8 cellular contexts compared by ENCODE assay signal in genomic region chr11:69674267-69674885, GRCh38. TPM values are rescaled to one million over a fixed set of nuclear protein-coding genes. Genes with fewer than 3 reads are reported as not detected.
DNase-seq lines count a peak whose midpoint lies in the region; ATAC-seq and TF ChIP-seq lines count a peak whose summit lies in the region.

No MANE protein-coding gene starts in this region.

- no peaks in the 10 kb centered on the region for H4K20me1 ChIP-seq in OCI-LY1 (ENCODE audit: insufficient read depth, low read length)

- H3K79me2 ChIP-seq in OCI-LY1 (ENCODE audit: insufficient read depth, low read length) = peaks cover 6% of the 10 kb centered on the region; the same call in 1 of the 2 replicates

- DNase-seq in NCI-H2227 (lab: John Stamatoyannopoulos, UW; ENCODE audit: unreplicated experiment) (peak; percentile 56), NCI-H2227 treated with DMSO at 0.1 percent for 48 hours (lab: John Stamatoyannopoulos, UW) (no peak), brain microvascular endothelial cell (peak; percentile 90), left colon (no peak), stromal cell of bone marrow (ENCODE audit: low read depth) (peak; percentile 73), GF-D8 (lab: John Stamatoyannopoulos, UW) (no peak)

- in situ Hi-C loops in brain microvascular endothelial cell (cut with HindIII; ENCODE audit: low pct_ligation_motif_present, low sequenced_read_pairs) = loop anchor here (25.0 kb wide), 1 partner anchor 562 kb away; no protein-coding TSS in a partner anchor

- no peaks in the 10 kb centered on the region for H3K9me3 ChIP-seq in OCI-LY1 (ENCODE audit: low read length)

- peak overlapping the region; percentile 71 for H3K9ac ChIP-seq in OCI-LY1 (ENCODE audit: low read length)

- H3K36me3 ChIP-seq in OCI-LY1 (ENCODE audit: insufficient read depth, low read length) (peaks cover 9% of the 10 kb centered on the region), brain microvascular endothelial cell (replicated peaks) (peaks cover 12% of the 10 kb centered on the region)

- ATAC-seq in left colon = peak; percentile 20
- no peak for ATAC-seq in HG02938 (IDR thresholded peaks at IDR 0.05; ENCODE audit: unreplicated experiment)

- intact Hi-C loops in left colon (cut with DNase I, micrococcal nuclease) = no loop called here

- H3K4me1 ChIP-seq in OCI-LY1 (ENCODE audit: insufficient read depth, low read length, severe bottlenecking) = peaks cover 7% of the 10 kb centered on the region

- H3K4me3 ChIP-seq in OCI-LY1 (ENCODE audit: low read depth, low read length, poor library complexity, severe bottlenecking) (peak overlapping the region; percentile 79), brain microvascular endothelial cell (ENCODE audit: low read depth, low read length) (peak overlapping the region; percentile 93)

- H3K27ac ChIP-seq in OCI-LY1 (ENCODE audit: low read depth, low read length, poor library complexity, severe bottlenecking) (no peak overlapping the region), brain microvascular endothelial cell (peak overlapping the region; percentile 92)

- H3K4me2 ChIP-seq in OCI-LY1 (ENCODE audit: low read length) = peak overlapping the region; percentile 89

- H2AFZ ChIP-seq in OCI-LY1 (ENCODE audit: low read length) = no peak overlapping the region

- H3K9me2 ChIP-seq in OCI-LY1 (ENCODE audit: low read depth, low read length) = no peaks in the 10 kb centered on the region

- no peaks in the 10 kb centered on the region for H3F3A ChIP-seq in OCI-LY1 (ENCODE audit: insufficient read depth, low read length)

- H3K27me3 ChIP-seq in OCI-LY1 (ENCODE audit: insufficient read depth, low read length) (no peaks in the 10 kb centered on the region), brain microvascular endothelial cell (replicated peaks) (no peaks in the 10 kb centered on the region)

- TF ChIP-seq CTCF in OCI-LY1 (IDR thresholded peaks at IDR 0.05; ENCODE audit: low read length) (no peak), brain microvascular endothelial cell (IDR thresholded peaks at IDR 0.05; ENCODE audit: low read depth, low read length, missing control alignments) (no peak)

RNA-seq across cellular contexts. Expression of gene LTO1, which starts 0.8 kb away (rescaled TPM):
- 10 to 100 TPM; 21.2 to 21.7 TPM for total RNA-seq in left colon

RNA-seq across cellular contexts. Expression of gene FGF19, which starts 29.4 kb away (rescaled TPM):
- not detected for total RNA-seq in left colon

RNA-seq across cellular contexts. Expression of gene CCND1, which starts 33.4 kb away (rescaled TPM):
- 10 to 100 TPM; 56.5 to 83.5 TPM for total RNA-seq in left colon

Comparison
In these comparisons a context has a peak if more than half of its experiments do, and no peak if none do; other contexts are left out.
1. DNase-seq: peak in NCI-H2227 (single experiment), brain microvascular endothelial cell (single experiment) and stromal cell of bone marrow (single experiment); none in NCI-H2227 treated with DMSO at 0.1 percent for 48 hours (single experiment), left colon (0 of 2) and GF-D8 (single experiment).